ENCODE assay signal across 9 cellular contexts in genomic region chr14:25400607-25401206, GRCh38.
DNase-seq lines count a peak whose midpoint lies in the region; ATAC-seq, FAIRE-seq and TF ChIP-seq lines count a peak whose summit lies in the region.
"Had no signal": no experiment of that assay in that cellular context is flagged by ENCODE, and none has a peak within 500 bp of the region (broad histone marks: within the 10 kb centered on the region; RNA-seq: fewer than 3 reads in every experiment).

No MANE protein-coding gene starts in this region.

- ATAC-seq in A549, result peak in 1 of 2 experiments; percentile 61; a peak in 2 of 6 replicates
- peak; percentile 76 for ATAC-seq in HG03432 (IDR thresholded peaks at IDR 0.05; ENCODE audit: unreplicated experiment)

- CTCF ChIA-PET in A549 (lab: Yijun Ruan, JAX), result interaction anchor here (0.7 to 1.9 kb wide), 9 partner anchors 8 to 691 kb away, joined by 3 to 6 read pairs (median 3); no protein-coding TSS in a partner anchor

- TF ChIP-seq POLR2A in A549 (IDR thresholded peaks at IDR 0.05; ENCODE audit: low read length) (no peak), adrenal gland (IDR thresholded peaks at IDR 0.05) (no peak)

- no peak overlapping the region for H3K4me3 ChIP-seq in A549
- H3K4me3 ChIP-seq in GM12864 (ENCODE audit: low read depth, low read length), result no peak overlapping the region
- H3K4me3 ChIP-seq in adrenal gland, result no peak overlapping the region
- H3K4me3 ChIP-seq: tibial artery had no signal

- WGBS in A549 (ENCODE audit: missing lambda C conversion rate), result 12% methylated on average over 12 of the region's 12 CpGs
- 15 to 18% (median 17%) methylated on average over 12 of the region's 12 CpGs for WGBS in adrenal gland, 4 donors

- no peak overlapping the region for H3K4me2 ChIP-seq in A549

- H3K4me1 ChIP-seq in A549 (no peaks in the 10 kb centered on the region), adrenal gland (replicated peaks in 1 of 2) (no peaks in the 10 kb centered on the region)
- H3K4me1 ChIP-seq: tibial artery had no signal

- H3K27me3 ChIP-seq in adrenal gland, result no peaks in the 10 kb centered on the region
- H3K27me3 ChIP-seq: tibial artery had no signal

- FAIRE-seq in A549 (lab: Jason Lieb, UNC), result no peak

- DNase-seq in A549 (ENCODE audit: low read depth in 1 of 2, low spot score in 1 of 2), result peak in 1 of 2 experiments; percentile 54
- DNase-seq in GM12864 (ENCODE audit: low read depth), result peak; percentile 4
- peak; percentile 67 for DNase-seq in NCI-H748 treated with DMSO at 0.1 percent for 48 hours (lab: John Stamatoyannopoulos, UW)
- DNase-seq in adrenal gland, result peak; percentile 44 to 88 (median 61)
- DNase-seq in inferior parietal cortex (ENCODE audit: extremely low spot score), result peak; percentile 87
- DNase-seq in stimulated activated CD4-positive, alpha-beta T cell treated with anti-CD3 and anti-CD28 coated beads, Interleukin-4, amount 100 ng/mL, for 1 hour, result peak; percentile 2
- DNase-seq in T-helper 9 cell, result no peak

- H3K9me3 ChIP-seq in A549, result no peaks in the 10 kb centered on the region
- no peaks in the 10 kb centered on the region for H3K9me3 ChIP-seq in adrenal gland (replicated peaks in 1 of 3)
- H3K9me3 ChIP-seq: tibial artery had no signal

- H3K27ac ChIP-seq in A549 (no peak overlapping the region), adrenal gland (no peak overlapping the region)
- H3K27ac ChIP-seq: tibial artery had no signal

- no peak for TF ChIP-seq EP300 in A549 (IDR thresholded peaks at IDR 0.05)

- no peaks in the 10 kb centered on the region for H3K36me3 ChIP-seq in adrenal gland (replicated peaks in 1 of 2)
- H3K36me3 ChIP-seq: tibial artery had no signal

- POLR2A ChIA-PET in A549 (lab: Yijun Ruan, JAX), result no interaction called here

- peak in 1 of 2 experiments; percentile 42; a peak in 1 of 5 replicates for TF ChIP-seq RAD21 in A549 (conservative IDR thresholded peaks at IDR 0.05 in 1 of 2, IDR thresholded peaks at IDR 0.05 in 1 of 2)

- intact Hi-C loops in adrenal gland (cut with DNase I), result no loop called here

- peak; percentile 53 for TF ChIP-seq CTCF in A549 (IDR thresholded peaks at IDR 0.05)
- peak; percentile 75 for TF ChIP-seq CTCF in GM12864 (IDR thresholded peaks at IDR 0.05; ENCODE audit: low read depth, low read length, missing control alignments)
- TF ChIP-seq CTCF in adrenal gland (IDR thresholded peaks at IDR 0.05), result peak; percentile 58 to 73 (median 63)

TF ChIP-seq in A549, 52 proteins besides CTCF, POLR2A, EP300 and RAD21:
- TF ChIP-seq ELK1 (IDR thresholded peaks at IDR 0.05; ENCODE audit: low read depth, low read length) (no peak), ESRRA (IDR thresholded peaks at IDR 0.05; ENCODE audit: borderline replicate concordance, low read length) (peak; percentile 57; the same call in 1 of the 2 replicates)
TF ChIP-seq in A549: peak in this region for 1.
